8 cellular contexts compared by ENCODE assay signal in the genomic region with DNA sequence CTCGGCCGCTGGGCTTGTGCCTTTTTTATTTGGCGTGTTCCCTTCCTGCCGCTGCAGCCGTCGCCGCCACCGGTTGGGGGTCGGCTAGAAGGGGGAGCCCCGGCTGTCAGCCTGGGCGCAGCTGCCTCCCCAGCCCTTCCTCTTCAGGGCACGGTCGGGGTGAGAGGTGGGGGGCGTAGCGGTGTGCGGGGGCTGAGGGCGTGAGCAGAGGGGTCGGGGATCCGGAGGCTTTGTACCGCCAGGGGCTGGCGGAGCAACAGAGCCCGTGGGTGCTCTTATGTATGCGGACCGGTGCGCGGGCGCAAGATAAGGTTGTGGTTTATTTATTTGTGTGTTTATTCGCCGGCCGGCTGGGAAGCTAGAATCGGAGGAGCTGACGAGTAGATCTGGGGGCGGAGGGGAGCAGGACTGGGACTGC. TPM values are rescaled to one million over a fixed set of nuclear protein-coding genes. Genes with fewer than 3 reads are reported as not detected.
DNase-seq lines count a peak whose midpoint lies in the region; ATAC-seq and TF ChIP-seq lines count a peak whose summit lies in the region.
"Had no signal": no experiment of that assay in that cellular context is flagged by ENCODE, and none has a peak within 500 bp of the region (broad histone marks: within the 10 kb centered on the region; RNA-seq: fewer than 3 reads in every experiment).

No MANE protein-coding gene starts in this region.

- no peaks in the 10 kb centered on the region for H4K20me1 ChIP-seq in H9 (ENCODE audit: control insufficient read depth, insufficient read depth, insufficient read length)

- H2BK20ac ChIP-seq in H9 (ENCODE audit: low read depth, low read length, poor library complexity, severe bottlenecking): no peak overlapping the region

- TF ChIP-seq POLR2A in tibial nerve (IDR thresholded peaks at IDR 0.05): no peak

- peak; percentile 27 for ATAC-seq in T-helper 17 cell
- no peak for ATAC-seq in GM21381 (IDR thresholded peaks at IDR 0.05; ENCODE audit: unreplicated experiment)
- no peak for ATAC-seq in GM18873 (IDR thresholded peaks at IDR 0.05; ENCODE audit: low FRiP score, unreplicated experiment)

- peaks cover 17% of the 10 kb centered on the region for H3K23me2 ChIP-seq in H9 (ENCODE audit: insufficient read length, low read depth, low read length, poor library complexity, severe bottlenecking)

- no peak overlapping the region for H4K91ac ChIP-seq in H9 (ENCODE audit: insufficient read length, low read depth, low read length)

- H2AK5ac ChIP-seq in H9 (ENCODE audit: insufficient read length, low read length) (no peak overlapping the region), mesendoderm (ENCODE audit: low read length) (no peak overlapping the region)

- H2BK120ac ChIP-seq in H9 (ENCODE audit: low read depth, low read length, poor library complexity, severe bottlenecking) (no peak overlapping the region), mesendoderm (ENCODE audit: low read depth, low read length) (no peak overlapping the region)

- H3K4me3 ChIP-seq in mesendoderm (ENCODE audit: low read length): no peak overlapping the region
- H3K4me3 ChIP-seq in tibial nerve: peak overlapping the region; percentile 67 to 96 (median 76)

- H4K5ac ChIP-seq in H9 (ENCODE audit: insufficient read length, low read depth, low read length) (no peak overlapping the region), mesendoderm (ENCODE audit: low read length) (no peak overlapping the region)

- H3K4me2 ChIP-seq in H9 (ENCODE audit: insufficient read depth, insufficient read length, low read length) (peak overlapping the region; percentile 62), mesendoderm (ENCODE audit: low read length) (peak overlapping the region; percentile 85)

- H3K56ac ChIP-seq in H9 (ENCODE audit: insufficient read length, low read depth, low read length) (no peak overlapping the region), mesendoderm (ENCODE audit: low read length) (peak overlapping the region; percentile 50)

- H3K9me3 Mint-ChIP-seq in H9: no peaks in the 10 kb centered on the region

- no peak for TF ChIP-seq CTCF in H9 (conservative IDR thresholded peaks at IDR 0.05)
- TF ChIP-seq CTCF in tibial nerve (IDR thresholded peaks at IDR 0.05): no peak

- H2BK5ac ChIP-seq in H9 (ENCODE audit: insufficient read length, low read length): no peak overlapping the region
- H2BK5ac ChIP-seq in mesendoderm (ENCODE audit: low read length): no peak overlapping the region

- no peaks in the 10 kb centered on the region for H3K36me3 ChIP-seq in mesendoderm (ENCODE audit: control insufficient read depth, insufficient read depth, low read length)
- peaks cover 6 to 36% (median 16%) of the 10 kb centered on the region in 3 donors for H3K36me3 ChIP-seq in tibial nerve

- H3K4me1 ChIP-seq in H9 (ENCODE audit: insufficient read depth, low read length) (no peaks in the 10 kb centered on the region), mesendoderm (ENCODE audit: control insufficient read depth, low read depth, low read length) (no peaks in the 10 kb centered on the region), tibial nerve (peaks cover 0 to 51% (median 24%) of the 10 kb centered on the region in 4 donors)

- H3K4me1 Mint-ChIP-seq in H9: peaks cover 18 to 33% of the 10 kb centered on the region in 2 experiments
- peaks cover 22% of the 10 kb centered on the region for H3K4me1 Mint-ChIP-seq in T-helper 17 cell

- H3K27ac Mint-ChIP-seq in H9: no peak overlapping the region
- no peak overlapping the region for H3K27ac Mint-ChIP-seq in T-helper 17 cell

- H3K9ac ChIP-seq in H9 (ENCODE audit: extremely low read depth, insufficient read length, low read length): no peak overlapping the region
- H3K9ac ChIP-seq in mesendoderm (ENCODE audit: low read length): peak overlapping the region; percentile 48

- H3K9me3 ChIP-seq in H9 (ENCODE audit: control insufficient read depth, low read depth, low read length): no peaks in the 10 kb centered on the region
- H3K9me3 ChIP-seq in T-helper 17 cell (ENCODE audit: control insufficient read depth, low read length, poor library complexity, severe bottlenecking): no peaks in the 10 kb centered on the region
- H3K9me3 ChIP-seq in tibial nerve: no peaks in the 10 kb centered on the region

- H3K18ac ChIP-seq in H9 (ENCODE audit: insufficient read length, low read depth, low read length) (no peak overlapping the region), mesendoderm (ENCODE audit: low read length) (no peak overlapping the region)

- H3K23ac ChIP-seq in H9 (ENCODE audit: insufficient read length, low read depth, low read length) (no peak overlapping the region), mesendoderm (ENCODE audit: low read length) (no peak overlapping the region)

- no peak overlapping the region for H2BK12ac ChIP-seq in H9 (ENCODE audit: insufficient read length, low read depth, low read length)

- H3K27me3 Mint-ChIP-seq in H9 (ENCODE audit: low read depth): peaks cover 99% of the 10 kb centered on the region
- H3K27me3 Mint-ChIP-seq in T-helper 17 cell: peaks cover 21% of the 10 kb centered on the region

- TF ChIP-seq EP300 in tibial nerve (IDR thresholded peaks at IDR 0.05): no peak

- no peak overlapping the region for H3K27ac ChIP-seq in H9 (ENCODE audit: insufficient read length, low read depth, low read length)
- H3K27ac ChIP-seq in mesendoderm (ENCODE audit: low read depth, low read length): no peak overlapping the region
- peak overlapping the region; percentile 95 to 99 (median 96) for H3K27ac ChIP-seq in tibial nerve

- no peak overlapping the region for H3K4ac ChIP-seq in H9 (ENCODE audit: low read depth, low read length)
- no peak overlapping the region for H3K4ac ChIP-seq in mesendoderm (ENCODE audit: low read depth, low read length)

- peaks cover 65% of the 10 kb centered on the region for H3K27me3 ChIP-seq in H9 (ENCODE audit: insufficient read depth, low read length)
- peaks cover 54% of the 10 kb centered on the region for H3K27me3 ChIP-seq in mesendoderm (ENCODE audit: insufficient read depth, low read length, poor library complexity)
- no peaks in the 10 kb centered on the region for H3K27me3 ChIP-seq in tibial nerve

- H2BK15ac ChIP-seq in H9 (ENCODE audit: low read depth, low read length): no peak overlapping the region
- no peak overlapping the region for H2BK15ac ChIP-seq in mesendoderm (replicated peaks; ENCODE audit: low read depth)

- H3K79me1 ChIP-seq in H9 (ENCODE audit: insufficient read depth, low read depth, low read length, poor library complexity, severe bottlenecking) (no peaks in the 10 kb centered on the region), mesendoderm (ENCODE audit: low read length) (no peaks in the 10 kb centered on the region)

- H3K79me2 ChIP-seq in H9 (ENCODE audit: insufficient read depth, low read length): no peaks in the 10 kb centered on the region
- H3K79me2 ChIP-seq in mesendoderm (ENCODE audit: control insufficient read depth, insufficient read depth, low read length): no peaks in the 10 kb centered on the region

- DNase-seq in H9 (no peak), T-helper 17 cell (no peak), dermis blood vessel endothelial cell (peak; percentile 67), mesendoderm (no peak), tibial nerve (ENCODE audit: low spot score in 2 of 2) (no peak)

- H3K36me3 Mint-ChIP-seq in H9 (ENCODE audit: insufficient read depth in 1 of 3, low read depth in 3 of 3): no peaks in the 10 kb centered on the region
- no peaks in the 10 kb centered on the region for H3K36me3 Mint-ChIP-seq in T-helper 17 cell (ENCODE audit: low read depth)

- H4K8ac ChIP-seq in H9 (replicated peaks; ENCODE audit: insufficient read length, low read depth, low read length) (no peak overlapping the region), mesendoderm (ENCODE audit: low read depth, low read length) (no peak overlapping the region)

- WGBS in H9 (ENCODE audit: extremely low coverage, insufficient read length, low lambda C conversion rate): no CpG with 5 or more reads among the region's 33 CpGs
- WGBS in mesendoderm (ENCODE audit: extremely low coverage, insufficient coverage, low lambda C conversion rate): no CpG with 5 or more reads among the region's 33 CpGs
- WGBS in tibial nerve, 2 donors: 0 to 5% methylated on average over 10 to 16 of the region's 33 CpGs

- H3T11ph ChIP-seq in H9 (ENCODE audit: low read length): no peak overlapping the region

- H3K4me3 Mint-ChIP-seq in H9: peak overlapping the region; percentile 77 to 90
- H3K4me3 Mint-ChIP-seq in T-helper 17 cell: peak overlapping the region; percentile 95

- no peak overlapping the region for H3K14ac ChIP-seq in H9 (ENCODE audit: insufficient read depth, low read length)

- no peak overlapping the region for H2AFZ ChIP-seq in H9 (ENCODE audit: low read length)

RNA-seq across cellular contexts. Expression of a gene that starts 0.5 kb away (rescaled TPM):
- total RNA-seq in H9 (2021) (not detected in 2 replicates), T-helper 17 cell (10 to 100 TPM; 17.2 to 20.7 TPM), dermis blood vessel endothelial cell (23.1 and 34.7 TPM in 2 replicates), tibial nerve (100 to 1,000 TPM; 405 to 756 (median 580) TPM)
- polyA plus RNA-seq in mesendoderm (2013, experiment 1 of 2): not detected
- 0.03 TPM for polyA plus RNA-seq in mesendoderm (2013, experiment 2 of 2)
- total RNA-seq: NCI-H460 had no signal

Comparison
In these comparisons a context has a peak if more than half of its experiments do, and no peak if none do; other contexts are left out.
1. H3K27ac ChIP-seq: peak in tibial nerve (4 of 4); none in H9 (single experiment) and mesendoderm (single experiment).
2. RNA of a gene that starts 0.5 kb away (total RNA-seq): 405 to 756 TPM in tibial nerve, 23.1 to 34.7 TPM in dermis blood vessel endothelial cell and 17.2 to 20.7 TPM in T-helper 17 cell; not detected in H9; every median in the first group is over 10 times any median in the second.